8 cellular contexts compared by ENCODE assay signal in genomic region chr12:6851153-6851920, GRCh38. TPM values are rescaled to one million over a fixed set of nuclear protein-coding genes. Genes with fewer than 3 reads are reported as not detected.
A peak's percentile ranks its signal among the peaks of the same experiment; 100 is the strongest.
DNase-seq lines count a peak whose midpoint lies in the region; ATAC-seq lines count a peak whose summit lies in the region.

Gene CDCA3 (minus strand): TSS chr12:6851286. CDS start chr12:6850952, 334 bp downstream.

- DNase-seq in COR-L47 (lab: John Stamatoyannopoulos, UW): peak; percentile 89
- DNase-seq in HUDEP-2 (lab: John Stamatoyannopoulos, UW; ENCODE audit: unreplicated experiment in 76 of 76): peak; percentile 48 to 99 (median 96)
- DNase-seq in NT2/D1 (ENCODE audit: low read depth, low spot score): peak; percentile 100
- peak; percentile 98 for DNase-seq in activated CD8-positive, alpha-beta memory T cell treated with anti-CD3 and anti-CD28 coated beads, Interleukin-2, amount 10 ng/mL, durations not matched to agents 7 days and 5 days
- DNase-seq in mesenchymal stem cell: peak; percentile 99
- DNase-seq in stimulated activated CD8-positive, alpha-beta memory T cell treated with anti-CD3 and anti-CD28 coated beads, Interleukin-12 subunit alpha, Interleukin-12 subunit beta, amount 100 ng/mL, for 4 hours (ENCODE audit: low read depth): peak; percentile 72

- no peaks in the 10 kb centered on the region for H3K9me3 ChIP-seq in NT2/D1 (ENCODE audit: insufficient read depth, low read length)
- no peaks in the 10 kb centered on the region for H3K9me3 ChIP-seq in endocrine pancreas (ENCODE audit: control insufficient read depth, low read length)
- no peaks in the 10 kb centered on the region for H3K9me3 ChIP-seq in mesenchymal stem cell (ENCODE audit: control insufficient read depth, low read length)

- H4K91ac ChIP-seq in mesenchymal stem cell (ENCODE audit: low read length): peak within 1 kb of the TSS; percentile 79

- no peak within 1 kb of the TSS for H3K23ac ChIP-seq in mesenchymal stem cell (ENCODE audit: low read length in 2 of 2)

- peak within 1 kb of the TSS; percentile 94 for H3K27ac ChIP-seq in mesenchymal stem cell (ENCODE audit: low read length, poor library complexity, severe bottlenecking)

- H3K14ac ChIP-seq in mesenchymal stem cell (ENCODE audit: low read length in 2 of 2): peak within 1 kb of the TSS in 1 of 2 experiments; percentile 57

- peak within 1 kb of the TSS; percentile 85 for H3K4me3 Mint-ChIP-seq in activated CD8-positive, alpha-beta memory T cell treated with anti-CD3 and anti-CD28 coated beads, Interleukin-2, amount 10 ng/mL, durations not matched to agents 7 days and 5 days

- CTCF ChIA-PET in activated CD8-positive, alpha-beta memory T cell treated with anti-CD3 and anti-CD28 coated beads, Interleukin-2, amount 10 ng/mL, durations not matched to agents 7 days and 5 days (lab: Charles Lee): interaction anchor here (0.7 to 7.8 kb wide), 17 partner anchors 11 to 257 kb away, joined by 3 to 65 read pairs (median 6); partner anchors contain the start of genes C1RL, COPS7A, GNB3 and LPCAT3

- no peak within 1 kb of the TSS for H2AFZ ChIP-seq in mesenchymal stem cell (ENCODE audit: low read depth, low read length)

- under 1% methylated on average over 30 of the region's 37 CpGs for WGBS in mesenchymal stem cell

- peak within 1 kb of the TSS; percentile 85 for H2BK15ac ChIP-seq in mesenchymal stem cell (ENCODE audit: low read depth, poor library complexity, severe bottlenecking)

- peaks cover 36% of the 10 kb centered on the region for H3K36me3 Mint-ChIP-seq in activated CD8-positive, alpha-beta memory T cell treated with anti-CD3 and anti-CD28 coated beads, Interleukin-2, amount 10 ng/mL, durations not matched to agents 7 days and 5 days

- H3K27ac Mint-ChIP-seq in activated CD8-positive, alpha-beta memory T cell treated with anti-CD3 and anti-CD28 coated beads, Interleukin-2, amount 10 ng/mL, durations not matched to agents 7 days and 5 days: peak within 1 kb of the TSS; percentile 100

- peaks cover 45% of the 10 kb centered on the region for H3K4me1 Mint-ChIP-seq in activated CD8-positive, alpha-beta memory T cell treated with anti-CD3 and anti-CD28 coated beads, Interleukin-2, amount 10 ng/mL, durations not matched to agents 7 days and 5 days

- peak within 1 kb of the TSS; percentile 29 to 61 for H3K4ac ChIP-seq in mesenchymal stem cell (ENCODE audit: low read depth in 1 of 2, low read length in 2 of 2)

- H2BK120ac ChIP-seq in mesenchymal stem cell (ENCODE audit: low read depth, low read length): no peak within 1 kb of the TSS

- H3K27me3 Mint-ChIP-seq in activated CD8-positive, alpha-beta memory T cell treated with anti-CD3 and anti-CD28 coated beads, Interleukin-2, amount 10 ng/mL, durations not matched to agents 7 days and 5 days: no peaks in the 10 kb centered on the region

- H2AK5ac ChIP-seq in mesenchymal stem cell (ENCODE audit: low read length, severe bottlenecking): no peak within 1 kb of the TSS

- peak; percentile 50 for ATAC-seq in GM21381 (IDR thresholded peaks at IDR 0.05; ENCODE audit: unreplicated experiment)
- peak; percentile 64 for ATAC-seq in activated CD8-positive, alpha-beta memory T cell treated with anti-CD3 and anti-CD28 coated beads, Interleukin-2, amount 10 ng/mL, durations not matched to agents 7 days and 5 days

- H3K4me1 ChIP-seq in NT2/D1 (ENCODE audit: insufficient read depth, insufficient read length): peaks cover 9% of the 10 kb centered on the region
- H3K4me1 ChIP-seq in endocrine pancreas (ENCODE audit: control insufficient read depth, insufficient read depth, low read length): peaks cover 4% of the 10 kb centered on the region
- H3K4me1 ChIP-seq in mesenchymal stem cell (ENCODE audit: control insufficient read depth, insufficient read depth, low read depth, low read length): peaks cover 16% of the 10 kb centered on the region

- H2BK5ac ChIP-seq in mesenchymal stem cell (ENCODE audit: low read depth, low read length, poor library complexity, severe bottlenecking): peak within 1 kb of the TSS; percentile 14

- H2BK12ac ChIP-seq in mesenchymal stem cell (ENCODE audit: low read length in 2 of 2): peak within 1 kb of the TSS in 1 of 2 experiments; percentile 29

- peaks cover 72% of the 10 kb centered on the region for H3K36me3 ChIP-seq in NT2/D1 (ENCODE audit: insufficient read depth, insufficient read length, low read length)
- H3K36me3 ChIP-seq in endocrine pancreas (ENCODE audit: control insufficient read depth, insufficient read depth, low read length): peaks cover 4% of the 10 kb centered on the region
- H3K36me3 ChIP-seq in mesenchymal stem cell (ENCODE audit: control insufficient read depth in 1 of 2, insufficient read depth in 2 of 2, low read depth in 1 of 2, low read length in 2 of 2): peaks cover 46 to 50% of the 10 kb centered on the region in 2 experiments

- peaks cover 30% of the 10 kb centered on the region for H3K79me1 ChIP-seq in mesenchymal stem cell (replicated peaks; ENCODE audit: low read length, poor library complexity, severe bottlenecking)

- H3K4me3 ChIP-seq in NT2/D1 (ENCODE audit: insufficient read length, low read depth) (peak within 1 kb of the TSS; percentile 90), endocrine pancreas (ENCODE audit: control insufficient read depth, insufficient read depth, low read length) (peak within 1 kb of the TSS; percentile 76), mesenchymal stem cell (ENCODE audit: insufficient read depth in 1 of 2, low read depth in 1 of 2, low read length in 2 of 2) (peak within 1 kb of the TSS; percentile 82 to 98)

- H3K18ac ChIP-seq in mesenchymal stem cell (ENCODE audit: low read depth in 1 of 2, low read length in 2 of 2): peak within 1 kb of the TSS; percentile 94 to 96

- H3K9ac ChIP-seq in NT2/D1 (ENCODE audit: insufficient read length, low read depth) (peak within 1 kb of the TSS; percentile 97), endocrine pancreas (ENCODE audit: control insufficient read depth, insufficient read depth, low read length) (peak within 1 kb of the TSS; percentile 55), mesenchymal stem cell (ENCODE audit: low read length) (peak within 1 kb of the TSS; percentile 94)

- H4K8ac ChIP-seq in mesenchymal stem cell (ENCODE audit: low read length): peak within 1 kb of the TSS; percentile 92

- H3K4me2 ChIP-seq in mesenchymal stem cell (ENCODE audit: low read length, poor library complexity, severe bottlenecking): peak within 1 kb of the TSS; percentile 77

- H3K27me3 ChIP-seq in NT2/D1 (ENCODE audit: insufficient read depth, insufficient read length) (no peaks in the 10 kb centered on the region), endocrine pancreas (ENCODE audit: control insufficient read depth, insufficient read depth, low read length) (no peaks in the 10 kb centered on the region), mesenchymal stem cell (ENCODE audit: control insufficient read depth in 1 of 2, insufficient read depth in 1 of 2, low read length in 2 of 2) (no peaks in the 10 kb centered on the region)

- H3K9me3 Mint-ChIP-seq in activated CD8-positive, alpha-beta memory T cell treated with anti-CD3 and anti-CD28 coated beads, Interleukin-2, amount 10 ng/mL, durations not matched to agents 7 days and 5 days (ENCODE audit: low read depth): no peaks in the 10 kb centered on the region

RNA-seq across cellular contexts. Expression of gene CDCA3, which starts in this region (rescaled TPM):
- 100 to 1,000 TPM in 1 of 2 experiments, 10 to 100 TPM in 1; 89.1 to 125 TPM for total RNA-seq in activated CD8-positive, alpha-beta memory T cell treated with anti-CD3 and anti-CD28 coated beads, Interleukin-2, amount 10 ng/mL, durations not matched to agents 7 days and 5 days
- polyA plus RNA-seq in mesenchymal stem cell (2013, experiment 1 of 2): 7.1 TPM
- 6.9 TPM for polyA plus RNA-seq in mesenchymal stem cell (2013, experiment 2 of 2)

Comparison
In these comparisons a context has a peak if more than half of its experiments do, and no peak if none do; other contexts are left out.
1. Peak in every context shown above with its lines: DNase-seq, ATAC-seq, H3K4me3 ChIP-seq and H3K27ac ChIP-seq.